In the genomic region with DNA sequence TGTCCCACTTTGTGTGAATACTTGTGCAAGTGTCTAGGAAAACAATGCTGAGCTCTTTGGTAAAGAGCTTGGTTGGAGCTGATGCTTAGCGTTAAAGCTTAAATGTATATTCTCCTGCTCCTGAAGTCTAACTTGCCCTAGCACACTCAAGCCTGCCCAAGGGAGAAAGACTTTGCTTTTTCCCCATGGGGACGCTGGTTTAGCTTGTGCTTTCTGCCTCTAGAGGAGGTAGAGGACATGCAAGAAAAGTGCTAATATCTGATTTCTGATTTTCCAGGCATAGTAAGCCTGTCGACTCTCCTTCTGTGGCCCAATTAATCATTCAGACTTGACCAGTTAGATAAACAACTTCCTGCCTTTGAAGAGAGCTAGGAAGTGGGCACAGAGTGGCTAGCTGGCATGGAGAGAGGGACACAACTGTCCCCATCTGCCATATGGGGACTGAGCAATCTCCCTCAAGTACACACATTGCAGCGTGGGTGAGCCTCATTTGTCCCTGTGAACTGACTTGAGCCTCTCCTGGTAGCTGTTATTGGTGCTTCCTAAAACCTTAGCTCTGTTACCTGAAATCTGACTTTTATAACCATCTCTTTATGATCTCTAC, we compare ENCODE assay signal across 15 cellular contexts.
"Had no signal": no experiment of that assay in that cellular context is flagged by ENCODE, and none has a peak within 500 bp of the region (broad histone marks: within the 10 kb centered on the region; RNA-seq: fewer than 3 reads in every experiment).

No MANE protein-coding gene starts in this region.

- H3K4me1 ChIP-seq: prostate gland, stomach had no signal

- H3K4me3 ChIP-seq: cardiac muscle cell, prostate gland, smooth muscle cell, stomach, thoracic aorta had no signal

- FAIRE-seq: frontal cortex, TTC549 had no signal

- H3K36me3 ChIP-seq: cardiac muscle cell, prostate gland, stomach, thoracic aorta had no signal

- H3K27me3 ChIP-seq: cardiac muscle cell, stomach had no signal

- DNase-seq: activated CD4-positive, alpha-beta memory T cell treated with anti-CD3 and anti-CD28 coated beads, Interleukin-2, amount 10 ng/mL, durations not matched to agents 7 days and 5 days; activated CD4-positive, alpha-beta T cell treated with anti-CD3 and anti-CD28 coated beads for 4 hours; activated CD8-positive, alpha-beta memory T cell treated with anti-CD3 and anti-CD28 coated beads, Interleukin-2, amount 10 ng/mL, durations not matched to agents 7 days and 5 days; dermis blood vessel endothelial cell; erythroblast; head of caudate nucleus; kidney glomerular epithelial cell; stimulated activated CD4-positive, alpha-beta T cell treated with anti-CD3 and anti-CD28 coated beads, Interleukin-4, amount 100 ng/mL, for 24 hours; stomach had no signal

- H3K27ac ChIP-seq: cardiac muscle cell, prostate gland, stomach, thoracic aorta had no signal

- H3K9me3 ChIP-seq: prostate gland, stomach, thoracic aorta had no signal
